In the genomic region with DNA sequence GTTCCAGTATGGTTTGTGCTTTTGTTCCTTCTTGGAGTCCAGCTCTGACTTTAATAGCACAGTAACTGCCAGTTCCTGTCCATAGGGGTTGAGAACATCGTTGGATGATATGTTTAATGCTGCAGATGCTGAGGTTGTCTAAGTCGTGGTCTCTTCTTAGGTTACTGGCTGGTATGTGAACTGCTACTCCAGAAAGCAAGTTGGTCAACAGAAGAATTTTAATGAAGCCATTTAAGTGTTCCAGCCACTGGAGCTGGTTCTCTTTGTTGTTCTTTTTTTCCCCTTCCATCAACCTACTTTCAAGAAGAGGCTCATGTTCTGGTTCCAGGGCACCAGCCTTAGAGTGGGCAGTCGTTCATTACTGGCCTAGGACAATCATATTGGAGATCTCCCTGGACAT, we compare ENCODE assay signal across 23 cellular contexts.
DNase-seq lines count a peak whose midpoint lies in the region; ATAC-seq and TF ChIP-seq lines count a peak whose summit lies in the region.
"Had no signal": no experiment of that assay in that cellular context is flagged by ENCODE, and none has a peak within 500 bp of the region (broad histone marks: within the 10 kb centered on the region; RNA-seq: fewer than 3 reads in every experiment).

No MANE protein-coding gene starts in this region.

- H3K9ac ChIP-seq in skeletal muscle satellite cell (ENCODE audit: low read depth, low read length): peak overlapping the region; percentile 47
- H3K9ac ChIP-seq: BLaER1 had no signal

- DNase-seq in right atrium auricular region (ENCODE audit: low spot score): no peak
- no peak for DNase-seq in Right ventricle myocardium inferior (ENCODE audit: missing footprints)
- DNase-seq in lower lobe of right lung: no peak
- no peak for DNase-seq in vagina (ENCODE audit: extremely low spot score in 2 of 2)
- DNase-seq in hypothalamus (lab: John Stamatoyannopoulos, UW): no peak
- no peak for DNase-seq in NCI-H2107 (lab: John Stamatoyannopoulos, UW)
- no peak for DNase-seq in GM13976 (ENCODE audit: low spot score)
- DNase-seq: activated CD4-positive, alpha-beta T cell treated with anti-CD3 and anti-CD28 coated beads for 1 hour; activated CD8-positive, alpha-beta T cell treated with anti-CD3 and anti-CD28 coated beads, Interleukin-2, amount 10 ng/mL, durations not matched to agents 7 days and 5 days; activated gamma-delta T cell; activated T-cell treated with anti-CD3 and anti-CD28 coated beads for 4 hours; DND-41; foreskin keratinocyte; KBM-7; MM.1S; NCI-H1417 treated with DMSO at 0.1 percent for 48 hours; NCI-H510A; Peyer's patch; right lobe of liver had no signal

- no peak for TF ChIP-seq POLR2A in vagina (IDR thresholded peaks at IDR 0.05)

- TF ChIP-seq CTCF in right atrium auricular region (IDR thresholded peaks at IDR 0.05) (no peak), lower lobe of right lung (IDR thresholded peaks at IDR 0.05) (no peak), vagina (IDR thresholded peaks at IDR 0.05) (no peak), GM13976 (IDR thresholded peaks at IDR 0.05; ENCODE audit: borderline replicate concordance, control extremely low read depth, extremely low read depth, insufficient read depth, missing control alignments) (no peak)

- intact Hi-C loops in Right ventricle myocardium inferior (cut with DNase I) (loop anchor here (10.0 kb wide), 1 partner anchor 135 kb away; the partner anchor contains the start of gene TBX2), lower lobe of right lung (cut with DNase I) (no loop called here), vagina (cut with DNase I) (loop anchor here (5.0 kb wide), 1 partner anchor 78 kb away; no protein-coding TSS in a partner anchor)

- H3K27ac ChIP-seq in right atrium auricular region: peak overlapping the region; percentile 49 to 69
- peak overlapping the region; percentile 61 for H3K27ac ChIP-seq in lower lobe of right lung
- peak overlapping the region; percentile 56 for H3K27ac ChIP-seq in vagina
- H3K27ac ChIP-seq: BLaER1, epithelial cell of prostate, foreskin keratinocyte, Peyer's patch, right lobe of liver, SJSA1 had no signal

- H3K9me3 ChIP-seq in right atrium auricular region (no peaks in the 10 kb centered on the region), lower lobe of right lung (no peaks in the 10 kb centered on the region), skeletal muscle satellite cell (replicated peaks; ENCODE audit: low read length) (no peaks in the 10 kb centered on the region), vagina (no peaks in the 10 kb centered on the region)
- H3K9me3 ChIP-seq: BLaER1, Peyer's patch, right lobe of liver, SJSA1 had no signal

- H3K36me3 ChIP-seq in right atrium auricular region (no peaks in the 10 kb centered on the region), lower lobe of right lung (no peaks in the 10 kb centered on the region), skeletal muscle satellite cell (ENCODE audit: insufficient read depth, low read length) (no peaks in the 10 kb centered on the region), vagina (no peaks in the 10 kb centered on the region)
- H3K36me3 ChIP-seq: BLaER1, Peyer's patch, right lobe of liver, SJSA1 had no signal

- H3K4me1 ChIP-seq in right atrium auricular region (peaks cover 0 to 16% of the 10 kb centered on the region in 2 donors), lower lobe of right lung (peaks cover 12% of the 10 kb centered on the region), skeletal muscle satellite cell (ENCODE audit: control insufficient read depth, insufficient read depth, low read length) (peaks cover 24% of the 10 kb centered on the region), vagina (peaks cover 24% of the 10 kb centered on the region)
- H3K4me1 ChIP-seq: foreskin keratinocyte, Peyer's patch, right lobe of liver, SJSA1 had no signal

- in situ Hi-C loops in GM13976 (cut with MboI; ENCODE audit: low sequenced_read_pairs, unreplicated experiment): no loop called here

- no peak overlapping the region for H3K4me2 ChIP-seq in skeletal muscle satellite cell (ENCODE audit: low read length)
- H3K4me2 ChIP-seq: BLaER1 had no signal

- no peak for ATAC-seq in Right ventricle myocardium inferior
- no peak for ATAC-seq in lower lobe of right lung
- ATAC-seq: activated CD8-positive, alpha-beta T cell treated with anti-CD3 and anti-CD28 coated beads, Interleukin-2, amount 10 ng/mL, durations not matched to agents 7 days and 5 days; foreskin keratinocyte; right lobe of liver had no signal

- no peak overlapping the region for H3K4me3 ChIP-seq in right atrium auricular region
- H3K4me3 ChIP-seq in lower lobe of right lung: no peak overlapping the region
- no peak overlapping the region for H3K4me3 ChIP-seq in skeletal muscle satellite cell (ENCODE audit: low read length)
- H3K4me3 ChIP-seq in vagina: no peak overlapping the region
- H3K4me3 ChIP-seq: BLaER1, Peyer's patch, right lobe of liver, SJSA1 had no signal

- H3K27me3 ChIP-seq in right atrium auricular region (no peaks in the 10 kb centered on the region), lower lobe of right lung (ENCODE audit: low read depth) (no peaks in the 10 kb centered on the region), skeletal muscle satellite cell (ENCODE audit: control insufficient read depth, insufficient read depth, low read length) (no peaks in the 10 kb centered on the region), vagina (no peaks in the 10 kb centered on the region)
- H3K27me3 ChIP-seq: BLaER1, foreskin keratinocyte, Peyer's patch, right lobe of liver, SJSA1 had no signal
